ENCODE assay signal across 9 cellular contexts in the genomic region with DNA sequence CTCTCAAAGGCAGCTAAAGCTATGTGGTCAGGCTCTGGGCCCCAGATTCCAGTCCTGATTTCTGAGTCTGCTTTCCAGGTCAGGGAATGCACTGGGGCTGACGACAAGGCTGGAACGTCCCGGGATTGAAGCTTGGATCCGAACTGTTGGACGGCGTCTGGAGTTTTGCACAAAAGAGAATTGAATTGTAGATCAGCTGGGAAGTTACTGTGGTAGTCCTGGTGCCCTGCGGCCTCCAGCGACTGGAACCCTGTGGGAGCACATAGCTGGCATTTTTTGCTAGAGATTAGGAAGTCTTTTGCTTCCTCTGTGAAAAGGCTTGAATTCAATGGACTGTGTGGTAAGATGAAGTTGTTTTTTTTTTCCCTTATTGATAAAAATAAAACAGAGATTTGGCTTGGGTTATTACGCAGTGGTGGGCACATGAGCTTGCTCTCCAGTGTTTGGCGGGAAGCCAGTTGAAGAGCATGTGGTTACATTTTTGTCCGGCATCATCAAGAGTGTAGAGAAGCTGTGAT. TPM values are rescaled to one million over a fixed set of nuclear protein-coding genes. Genes with fewer than 3 reads are reported as not detected.
DNase-seq lines count a peak whose midpoint lies in the region; ATAC-seq and TF ChIP-seq lines count a peak whose summit lies in the region.
"Had no signal": no experiment of that assay in that cellular context is flagged by ENCODE, and none has a peak within 500 bp of the region (broad histone marks: within the 10 kb centered on the region; RNA-seq: fewer than 3 reads in every experiment).

A gene (plus strand): TSS at position 51 of the 518 bp plus-strand sequence.

- no peaks in the 10 kb centered on the region for H3K27me3 Mint-ChIP-seq in IgD-negative memory B cell
- H3K27me3 Mint-ChIP-seq in brain: peaks cover 6% of the 10 kb centered on the region
- H3K27me3 Mint-ChIP-seq in effector memory CD8-positive, alpha-beta T cell: peaks cover 4 to 10% of the 10 kb centered on the region in 2 donors

- DNase-seq in islet precursor cell (peak; percentile 85), stomach (no peak), NCI-H510A treated with DMSO at 0.1 percent for 48 hours (lab: John Stamatoyannopoulos, UW) (no peak), NCI-H446 (lab: John Stamatoyannopoulos, UW) (no peak), RPMI8226 (no peak)
- no peak for DNase-seq in effector memory CD8-positive, alpha-beta T cell

- intact Hi-C loops in stomach (cut with DNase I; ENCODE audit: low total_unique reads): no loop called here

- no peak within 1 kb of the TSS for H3K27ac ChIP-seq in stomach
- H3K27ac ChIP-seq: neutrophil had no signal

- no peak for ATAC-seq in effector memory CD8-positive, alpha-beta T cell (replicated peaks)

- TF ChIP-seq POLR2A in stomach (IDR thresholded peaks at IDR 0.05): no peak

- peaks cover 18 to 21% (median 19%) of the 10 kb centered on the region in 3 donors for H3K4me1 Mint-ChIP-seq in IgD-negative memory B cell
- H3K4me1 Mint-ChIP-seq in brain: peaks cover 17% of the 10 kb centered on the region
- peaks cover 0 to 1% of the 10 kb centered on the region in 2 donors for H3K4me1 Mint-ChIP-seq in effector memory CD8-positive, alpha-beta T cell (ENCODE audit: low read depth in 2 of 2)

- H3K27ac Mint-ChIP-seq in IgD-negative memory B cell (peak within 1 kb of the TSS in 2 of 3 donors; percentile 18 to 79), brain (peak within 1 kb of the TSS; percentile 4 to 91 (median 81))
- H3K27ac Mint-ChIP-seq in effector memory CD8-positive, alpha-beta T cell: no peak within 1 kb of the TSS

- no peaks in the 10 kb centered on the region for H3K9me3 Mint-ChIP-seq in IgD-negative memory B cell
- H3K9me3 Mint-ChIP-seq in brain: peaks cover 0 to 5% (median under 1%) of the 10 kb centered on the region in 5 experiments
- H3K9me3 Mint-ChIP-seq in effector memory CD8-positive, alpha-beta T cell: no peaks in the 10 kb centered on the region

- no peak within 1 kb of the TSS for H3K4me3 ChIP-seq in stomach

- no peaks in the 10 kb centered on the region for H3K36me3 ChIP-seq in stomach
- H3K36me3 ChIP-seq: neutrophil had no signal

- no peaks in the 10 kb centered on the region for H3K9me3 ChIP-seq in stomach
- H3K9me3 ChIP-seq: neutrophil had no signal

- H3K4me1 ChIP-seq in stomach: no peaks in the 10 kb centered on the region

- no peak for TF ChIP-seq EP300 in stomach (IDR thresholded peaks at IDR 0.05)

- WGBS in stomach, 5 donors: 55 to 66% (median 59%) methylated on average over 11 of the region's 11 CpGs

- H3K36me3 Mint-ChIP-seq in IgD-negative memory B cell (no peaks in the 10 kb centered on the region), brain (no peaks in the 10 kb centered on the region)
- H3K36me3 Mint-ChIP-seq in effector memory CD8-positive, alpha-beta T cell (ENCODE audit: insufficient read depth): no peaks in the 10 kb centered on the region

- TF ChIP-seq CTCF in brain (conservative IDR thresholded peaks at IDR 0.05) (no peak), stomach (IDR thresholded peaks at IDR 0.05) (no peak)

- H3K4me3 Mint-ChIP-seq in IgD-negative memory B cell (peak within 1 kb of the TSS in 2 of 4 donors; percentile 73 to 75), brain (peak within 1 kb of the TSS in 4 of 5 experiments; percentile 16 to 43 (median 34))
- H3K4me3 Mint-ChIP-seq in effector memory CD8-positive, alpha-beta T cell: no peak within 1 kb of the TSS

- H3K27me3 ChIP-seq in stomach: no peaks in the 10 kb centered on the region
- H3K27me3 ChIP-seq: neutrophil had no signal

RNA-seq across cellular contexts. Expression of the gene that starts here (rescaled TPM):
- polyA plus RNA-seq in IgD-negative memory B cell: 88.6 TPM
- 116 TPM for polyA plus RNA-seq in brain (ENCODE audit: insufficient read depth, low read depth, low replicate concordance)
- 10 to 100 TPM; 32.7 to 60.9 (median 54.5) TPM for total RNA-seq in stomach
- polyA plus RNA-seq in stomach: 10 to 100 TPM; 42.6 to 48.0 (median 43.7) TPM

Comparison
In these comparisons a context has a peak if more than half of its experiments do, and no peak if none do; other contexts are left out.
1. H3K27ac Mint-ChIP-seq: peak in IgD-negative memory B cell (2 of 3) and brain (5 of 5); none in effector memory CD8-positive, alpha-beta T cell (0 of 2).
2. H3K4me3 Mint-ChIP-seq: peak in brain (4 of 5); none in effector memory CD8-positive, alpha-beta T cell (0 of 2).